Comparison of ENCODE assay signal across 9 cellular contexts in the genomic region with DNA sequence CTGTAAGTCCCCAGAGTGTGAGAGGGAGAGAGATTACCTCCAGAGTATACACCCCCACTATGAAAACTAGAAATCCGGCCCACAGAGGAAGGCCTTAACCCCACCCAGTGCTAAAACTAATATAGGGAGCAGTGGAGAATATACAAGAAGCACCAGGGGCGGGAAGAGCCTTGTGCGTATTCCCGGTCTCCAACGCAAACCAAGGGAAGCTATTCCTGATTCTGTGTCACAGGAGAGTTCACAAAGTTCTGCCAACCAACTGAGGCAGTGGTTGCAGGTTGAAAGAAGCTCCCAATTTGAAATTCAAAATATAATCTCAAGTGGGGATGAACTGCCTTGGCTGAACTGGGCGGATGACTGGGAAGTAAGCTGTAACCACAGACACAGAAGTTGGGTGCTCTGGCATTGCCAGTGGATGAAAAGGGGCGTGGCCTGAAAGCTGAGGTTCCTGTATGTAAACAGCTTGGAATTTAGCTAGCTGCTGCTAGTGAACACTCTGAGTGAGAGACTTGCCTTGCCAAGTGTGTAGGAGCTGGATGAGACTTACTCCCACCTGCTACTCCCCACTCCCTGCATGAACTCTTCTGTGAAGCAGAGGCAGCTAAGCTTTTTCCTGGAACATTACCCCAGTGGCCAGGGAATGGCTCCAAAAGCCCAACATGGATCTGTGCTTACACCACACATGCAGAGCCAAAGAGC. TPM values are rescaled to one million over a fixed set of nuclear protein-coding genes. Genes with fewer than 3 reads are reported as not detected.
A peak's percentile ranks its signal among the peaks of the same experiment; 100 is the strongest.
DNase-seq lines count a peak whose midpoint lies in the region; TF ChIP-seq lines count a peak whose summit lies in the region.
"Had no signal": no experiment of that assay in that cellular context is flagged by ENCODE, and none has a peak within 500 bp of the region (broad histone marks: within the 10 kb centered on the region; RNA-seq: fewer than 3 reads in every experiment).

No MANE protein-coding gene starts in this region.

- peak; percentile 54 for DNase-seq in NB4 (ENCODE audit: low read depth)
- peak; percentile 26 for DNase-seq in epithelial cell of prostate (ENCODE audit: low read depth, low spot score)
- DNase-seq in myocyte (ENCODE audit: low read depth), result peak; percentile 55
- DNase-seq in NK-92 (lab: John Stamatoyannopoulos, UW; ENCODE audit: unreplicated experiment), result no peak
- no peak for DNase-seq in effector memory CD4-positive, alpha-beta T cell
- DNase-seq in NCI-H82 treated with DMSO at 0.1 percent for 48 hours (lab: John Stamatoyannopoulos, UW; ENCODE audit: unreplicated experiment), result no peak
- no peak for DNase-seq in NCI-H2081 treated with DMSO at 0.1 percent for 48 hours (lab: John Stamatoyannopoulos, UW)
- DNase-seq: activated naive CD4-positive, alpha-beta T cell treated with anti-CD3 and anti-CD28 coated beads, Interleukin-2, amount 50 U/mL, for 16 hours had no signal

- peaks cover 0 to 16% (median 5%) of the 10 kb centered on the region in 11 experiments; a peak in 4 of 22 replicates for H3K36me3 ChIP-seq in BLaER1 treated with 17β-estradiol and CSF1 and Interleukin-3, amounts not matched to agents 10 nM and 100 nM
- no peaks in the 10 kb centered on the region for H3K36me3 ChIP-seq in effector memory CD4-positive, alpha-beta T cell (ENCODE audit: control insufficient read depth, insufficient read depth, low read length)

- H3K4me3 ChIP-seq in BLaER1 treated with 17β-estradiol and CSF1 and Interleukin-3, amounts not matched to agents 10 nM and 100 nM, result no peak overlapping the region
- no peak overlapping the region for H3K4me3 ChIP-seq in NB4 (ENCODE audit: low read depth, low read length)
- no peak overlapping the region for H3K4me3 ChIP-seq in effector memory CD4-positive, alpha-beta T cell (ENCODE audit: insufficient read depth, low read depth, low read length, poor library complexity, severe bottlenecking)

- peak overlapping the region in 2 of 11 experiments; percentile 5 to 8; a peak in 2 of 22 replicates for H3K27ac ChIP-seq in BLaER1 treated with 17β-estradiol and CSF1 and Interleukin-3, amounts not matched to agents 10 nM and 100 nM
- no peak overlapping the region for H3K27ac ChIP-seq in epithelial cell of prostate
- no peak overlapping the region for H3K27ac ChIP-seq in effector memory CD4-positive, alpha-beta T cell (ENCODE audit: insufficient read depth, low read length, poor library complexity, severe bottlenecking)

- TF ChIP-seq CTCF in NB4 (IDR thresholded peaks at IDR 0.05; ENCODE audit: low read depth, low read length), result no peak

- peak overlapping the region; percentile 11 to 92 (median 42); a peak in 21 of 22 replicates for H3K4me2 ChIP-seq in BLaER1 treated with 17β-estradiol and CSF1 and Interleukin-3, amounts not matched to agents 10 nM and 100 nM

- TF ChIP-seq POLR2A in NB4 (IDR thresholded peaks at IDR 0.05; ENCODE audit: extremely low read depth, insufficient read length), result no peak

- peaks cover 30 to 77% (median 39%) of the 10 kb centered on the region in 10 experiments for H3K4me1 ChIP-seq in BLaER1 treated with 17β-estradiol and CSF1 and Interleukin-3, amounts not matched to agents 10 nM and 100 nM
- H3K4me1 ChIP-seq in effector memory CD4-positive, alpha-beta T cell (ENCODE audit: control insufficient read depth, insufficient read depth, low read length, poor library complexity, severe bottlenecking), result peaks cover 4% of the 10 kb centered on the region

- no peaks in the 10 kb centered on the region for H3K27me3 ChIP-seq in BLaER1 treated with 17β-estradiol and CSF1 and Interleukin-3, amounts not matched to agents 10 nM and 100 nM
- no peaks in the 10 kb centered on the region for H3K27me3 ChIP-seq in effector memory CD4-positive, alpha-beta T cell (replicated peaks; ENCODE audit: control insufficient read depth, insufficient read depth, low read length, poor library complexity, severe bottlenecking)

- peaks cover 18 to 100% (median 42%) of the 10 kb centered on the region in 11 experiments; a peak in 17 of 22 replicates for H4K20me1 ChIP-seq in BLaER1 treated with 17β-estradiol and CSF1 and Interleukin-3, amounts not matched to agents 10 nM and 100 nM

- no peak overlapping the region for H3K9ac ChIP-seq in BLaER1 treated with 17β-estradiol and CSF1 and Interleukin-3, amounts not matched to agents 10 nM and 100 nM

- H3K9me3 ChIP-seq in BLaER1 treated with 17β-estradiol and CSF1 and Interleukin-3, amounts not matched to agents 10 nM and 100 nM (replicated peaks in 1 of 11), result peaks cover 8 to 33% (median 23%) of the 10 kb centered on the region in 11 experiments; a peak in 19 of 22 replicates
- H3K9me3 ChIP-seq in effector memory CD4-positive, alpha-beta T cell (ENCODE audit: control insufficient read depth, low read length), result no peaks in the 10 kb centered on the region

RNA-seq across cellular contexts. Expression of a gene that starts 32.7 kb away (rescaled TPM):
- 31.8 and 35.6 TPM in 2 replicates for total RNA-seq in myocyte
- polyA plus RNA-seq in myocyte (2012), result 10.0 TPM

Comparison
In these comparisons a context has a peak if more than half of its experiments do, and no peak if none do; other contexts are left out.
1. DNase-seq: peak in NB4 (single experiment), epithelial cell of prostate (single experiment) and myocyte (single experiment); none in NK-92 (single experiment), effector memory CD4-positive, alpha-beta T cell (0 of 3), NCI-H82 treated with DMSO at 0.1 percent for 48 hours (single experiment) and NCI-H2081 treated with DMSO at 0.1 percent for 48 hours (single experiment).